In the genomic region with DNA sequence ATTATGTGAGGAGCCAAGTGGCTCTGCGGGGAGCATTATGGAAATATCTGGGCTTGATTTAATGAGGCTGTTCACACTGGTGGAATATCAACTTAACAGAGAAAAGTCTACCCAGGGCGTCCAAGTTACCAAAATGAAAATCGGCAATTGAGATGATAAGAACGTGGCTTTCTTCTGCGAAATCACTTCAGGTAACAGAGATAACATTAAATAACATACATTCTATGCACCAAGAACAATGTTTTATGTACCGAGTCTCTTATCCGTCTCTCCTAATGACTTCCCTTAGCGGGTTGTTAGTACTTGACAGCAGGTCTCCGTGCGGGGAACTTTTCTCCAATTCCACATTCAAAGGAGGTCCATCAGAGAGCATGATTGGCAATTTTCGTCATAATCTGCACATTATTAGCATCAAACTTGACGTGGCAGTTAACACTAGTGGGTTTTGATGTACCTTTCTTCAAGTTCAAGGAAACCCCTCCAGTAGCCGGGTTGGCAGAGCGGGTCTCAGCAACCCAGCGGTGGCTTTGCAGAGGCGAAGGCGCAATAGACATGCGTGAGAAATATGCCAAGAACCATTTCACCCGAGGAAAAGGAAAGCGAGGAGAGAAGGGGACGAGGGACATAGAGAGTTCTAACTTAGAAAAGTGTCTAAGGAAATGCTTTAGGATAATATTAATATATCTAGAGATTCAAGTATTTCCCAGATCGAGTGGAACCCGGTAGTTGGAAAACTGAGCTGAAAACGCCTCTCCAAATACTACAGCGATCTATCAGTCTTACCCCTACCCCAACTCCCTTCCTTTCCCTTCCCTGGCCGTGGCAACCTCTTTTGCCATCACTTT, we compare ENCODE assay signal across 1 cellular context.
TF ChIP-seq lines count a peak whose summit lies in the region.

No MANE protein-coding gene starts in this region.

TF ChIP-seq in K562, 482 proteins besides CTCF, POLR2A, EP300 and RAD21:
- no peak for TF ChIP-seq ATF7 (IDR thresholded peaks at IDR 0.05)
- TF ChIP-seq NRF1 (conservative IDR thresholded peaks at IDR 0.05 in 1 of 2, IDR thresholded peaks at IDR 0.05 in 1 of 2) = peak in 1 of 2 experiments; percentile 38; a peak in 1 of 4 replicates
- no peak for TF ChIP-seq ESRRB (CRISPR knock-in tag; IDR thresholded peaks at IDR 0.05; ENCODE audit: borderline replicate concordance)
- no peak for TF ChIP-seq ELF4 (CRISPR knock-in tag; IDR thresholded peaks at IDR 0.05)
- TF ChIP-seq KLF10 (CRISPR knock-in tag; IDR thresholded peaks at IDR 0.05) = no peak
- no peak for TF ChIP-seq ZNF239 (CRISPR knock-in tag; IDR thresholded peaks at IDR 0.05)
- no peak for TF ChIP-seq ZNF324 (CRISPR knock-in tag; IDR thresholded peaks at IDR 0.05)
- TF ChIP-seq, protein P1, sequence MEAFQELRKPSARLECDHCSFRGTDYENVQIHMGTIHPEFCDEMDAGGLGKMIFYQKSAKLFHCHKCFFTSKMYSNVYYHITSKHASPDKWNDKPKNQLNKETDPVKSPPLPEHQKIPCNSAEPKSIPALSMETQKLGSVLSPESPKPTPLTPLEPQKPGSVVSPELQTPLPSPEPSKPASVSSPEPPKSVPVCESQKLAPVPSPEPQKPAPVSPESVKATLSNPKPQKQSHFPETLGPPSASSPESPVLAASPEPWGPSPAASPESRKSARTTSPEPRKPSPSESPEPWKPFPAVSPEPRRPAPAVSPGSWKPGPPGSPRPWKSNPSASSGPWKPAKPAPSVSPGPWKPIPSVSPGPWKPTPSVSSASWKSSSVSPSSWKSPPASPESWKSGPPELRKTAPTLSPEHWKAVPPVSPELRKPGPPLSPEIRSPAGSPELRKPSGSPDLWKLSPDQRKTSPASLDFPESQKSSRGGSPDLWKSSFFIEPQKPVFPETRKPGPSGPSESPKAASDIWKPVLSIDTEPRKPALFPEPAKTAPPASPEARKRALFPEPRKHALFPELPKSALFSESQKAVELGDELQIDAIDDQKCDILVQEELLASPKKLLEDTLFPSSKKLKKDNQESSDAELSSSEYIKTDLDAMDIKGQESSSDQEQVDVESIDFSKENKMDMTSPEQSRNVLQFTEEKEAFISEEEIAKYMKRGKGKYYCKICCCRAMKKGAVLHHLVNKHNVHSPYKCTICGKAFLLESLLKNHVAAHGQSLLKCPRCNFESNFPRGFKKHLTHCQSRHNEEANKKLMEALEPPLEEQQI (IDR thresholded peaks at IDR 0.05) = no peak
- no peak for TF ChIP-seq MTF1 (CRISPR knock-in tag; IDR thresholded peaks at IDR 0.05; ENCODE audit: borderline replicate concordance)
- TF ChIP-seq CBX8 (IDR thresholded peaks at IDR 0.05; ENCODE audit: borderline replicate concordance, extremely low read depth, low read depth, low read length, poor library complexity, severe bottlenecking) = peak; percentile 48
